Comparison of ENCODE assay signal across 8 cellular contexts in the genomic region with DNA sequence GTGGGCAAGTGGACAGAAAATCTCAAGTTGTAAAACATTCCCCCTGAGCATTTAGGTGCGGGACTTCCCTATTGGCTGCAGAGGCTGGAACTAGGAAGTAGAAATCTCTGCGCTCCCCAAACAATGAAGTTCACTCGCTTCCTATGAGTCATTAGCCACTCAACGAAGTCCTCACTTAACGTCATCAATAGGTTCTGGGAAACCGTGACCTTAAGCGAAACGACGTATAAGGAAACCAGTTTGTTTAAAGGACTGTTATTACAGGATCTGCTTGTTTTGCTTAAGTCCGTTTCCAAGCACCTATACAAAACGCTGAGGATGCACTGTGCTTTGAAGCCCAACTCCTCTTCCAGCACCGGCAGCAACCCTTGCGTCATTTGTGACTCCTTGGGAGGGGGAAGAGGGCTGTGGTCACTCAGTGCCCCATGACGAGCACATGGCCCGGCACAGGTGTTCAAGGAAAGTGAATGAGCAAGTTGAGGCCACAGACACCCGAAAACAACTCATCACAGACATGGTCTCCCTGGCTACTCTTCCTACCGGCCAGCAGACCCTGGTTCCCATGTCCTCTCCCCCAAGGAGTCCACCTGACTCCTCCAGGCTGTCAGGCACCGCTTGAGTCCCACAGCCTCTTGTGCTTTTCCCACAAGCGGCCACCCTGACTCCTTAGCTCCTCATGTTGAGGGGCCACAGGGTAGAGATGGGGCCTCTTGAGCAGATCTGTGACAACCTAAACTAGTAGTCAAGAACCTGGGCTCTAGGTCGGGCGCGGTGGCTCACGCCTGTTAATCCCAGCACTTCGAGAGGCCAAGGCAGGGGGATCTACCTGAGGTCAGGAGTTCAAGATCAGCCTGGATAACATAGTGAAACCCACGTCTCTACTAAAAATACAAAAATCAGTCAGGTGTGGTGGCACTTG. TPM values are rescaled to one million over a fixed set of nuclear protein-coding genes. Genes with fewer than 3 reads are reported as not detected.
DNase-seq lines count a peak whose midpoint lies in the region; ATAC-seq, FAIRE-seq and TF ChIP-seq lines count a peak whose summit lies in the region.

No MANE protein-coding gene starts in this region.

- H3K27ac ChIP-seq in liver (ENCODE audit: low read depth in 1 of 2, low read length in 2 of 2) (peak overlapping the region; percentile 49 to 75), stomach (peak overlapping the region; percentile 72 to 94 (median 76))

- DNase-seq in D721Med (ENCODE audit: insufficient read length, low spot score) (peak; percentile 10), SK-MEL-5 (ENCODE audit: low read depth, low spot score) (peak; percentile 99), amniotic epithelial cell (ENCODE audit: low read depth) (peak; percentile 96), stomach (no peak), sciatic nerve (ENCODE audit: low spot score) (no peak)

- H3K27me3 ChIP-seq in liver (ENCODE audit: control insufficient read depth in 4 of 4, insufficient read depth in 4 of 4, low read length in 3 of 4): no peaks in the 10 kb centered on the region
- no peaks in the 10 kb centered on the region for H3K27me3 ChIP-seq in stomach

- no peak for TF ChIP-seq EP300 in stomach (IDR thresholded peaks at IDR 0.05)

- TF ChIP-seq CTCF in D721Med (IDR thresholded peaks at IDR 0.05; ENCODE audit: insufficient read depth, missing control alignments) (no peak), liver (IDR thresholded peaks at IDR 0.05; ENCODE audit: low read depth, low read length, missing input control) (no peak), stomach (IDR thresholded peaks at IDR 0.05) (no peak)

- ATAC-seq in HG02938 (IDR thresholded peaks at IDR 0.05; ENCODE audit: unreplicated experiment) (peak; percentile 51), sciatic nerve (no peak), HG02642 (IDR thresholded peaks at IDR 0.05; ENCODE audit: poor library complexity, unreplicated experiment) (no peak)

- H3K4me1 ChIP-seq in liver (ENCODE audit: control insufficient read depth in 4 of 4, insufficient read depth in 4 of 4, low read length in 3 of 4) (peaks cover 2 to 19% (median 14%) of the 10 kb centered on the region in 4 donors), stomach (peaks cover 39 to 73% (median 52%) of the 10 kb centered on the region in 4 donors)

- H3K4me3 ChIP-seq in liver (ENCODE audit: low read depth in 1 of 3, low read length in 3 of 3) (no peak overlapping the region), stomach (no peak overlapping the region)

- intact Hi-C loops in stomach (cut with DNase I; ENCODE audit: low total_unique reads) (no loop called here), sciatic nerve (cut with DNase I) (no loop called here)

- no peak for TF ChIP-seq RAD21 in liver (IDR thresholded peaks at IDR 0.05)

- WGBS in liver: 75% methylated on average over 25 of the region's 25 CpGs
- WGBS in stomach, 5 donors: 46 to 54% (median 50%) methylated on average over 25 of the region's 25 CpGs

- no peaks in the 10 kb centered on the region for H3K9me3 ChIP-seq in liver (ENCODE audit: control insufficient read depth in 4 of 4, low read length in 3 of 4)
- no peaks in the 10 kb centered on the region for H3K9me3 ChIP-seq in stomach

- H3K36me3 ChIP-seq in liver (ENCODE audit: control insufficient read depth in 4 of 4, insufficient read depth in 3 of 4, low read depth in 1 of 4, low read length in 3 of 4): peaks cover 15 to 24% (median 17%) of the 10 kb centered on the region in 4 donors
- H3K36me3 ChIP-seq in stomach: peaks cover 30 to 32% (median 30%) of the 10 kb centered on the region in 4 donors

- H3K9ac ChIP-seq in liver (ENCODE audit: low read depth in 1 of 2, low read length in 2 of 2): no peak overlapping the region

- FAIRE-seq in D721Med (lab: Jason Lieb, UNC): no peak

- in situ Hi-C loops in SK-MEL-5 (cut with HindIII; ENCODE audit: low pct_unique_long_range_greater_than_20kb, low sequenced_read_pairs): no loop called here

- TF ChIP-seq POLR2A in stomach (IDR thresholded peaks at IDR 0.05): no peak

TF ChIP-seq in liver, 16 proteins besides CTCF, POLR2A, EP300 and RAD21:
- TF ChIP-seq, protein P1, sequence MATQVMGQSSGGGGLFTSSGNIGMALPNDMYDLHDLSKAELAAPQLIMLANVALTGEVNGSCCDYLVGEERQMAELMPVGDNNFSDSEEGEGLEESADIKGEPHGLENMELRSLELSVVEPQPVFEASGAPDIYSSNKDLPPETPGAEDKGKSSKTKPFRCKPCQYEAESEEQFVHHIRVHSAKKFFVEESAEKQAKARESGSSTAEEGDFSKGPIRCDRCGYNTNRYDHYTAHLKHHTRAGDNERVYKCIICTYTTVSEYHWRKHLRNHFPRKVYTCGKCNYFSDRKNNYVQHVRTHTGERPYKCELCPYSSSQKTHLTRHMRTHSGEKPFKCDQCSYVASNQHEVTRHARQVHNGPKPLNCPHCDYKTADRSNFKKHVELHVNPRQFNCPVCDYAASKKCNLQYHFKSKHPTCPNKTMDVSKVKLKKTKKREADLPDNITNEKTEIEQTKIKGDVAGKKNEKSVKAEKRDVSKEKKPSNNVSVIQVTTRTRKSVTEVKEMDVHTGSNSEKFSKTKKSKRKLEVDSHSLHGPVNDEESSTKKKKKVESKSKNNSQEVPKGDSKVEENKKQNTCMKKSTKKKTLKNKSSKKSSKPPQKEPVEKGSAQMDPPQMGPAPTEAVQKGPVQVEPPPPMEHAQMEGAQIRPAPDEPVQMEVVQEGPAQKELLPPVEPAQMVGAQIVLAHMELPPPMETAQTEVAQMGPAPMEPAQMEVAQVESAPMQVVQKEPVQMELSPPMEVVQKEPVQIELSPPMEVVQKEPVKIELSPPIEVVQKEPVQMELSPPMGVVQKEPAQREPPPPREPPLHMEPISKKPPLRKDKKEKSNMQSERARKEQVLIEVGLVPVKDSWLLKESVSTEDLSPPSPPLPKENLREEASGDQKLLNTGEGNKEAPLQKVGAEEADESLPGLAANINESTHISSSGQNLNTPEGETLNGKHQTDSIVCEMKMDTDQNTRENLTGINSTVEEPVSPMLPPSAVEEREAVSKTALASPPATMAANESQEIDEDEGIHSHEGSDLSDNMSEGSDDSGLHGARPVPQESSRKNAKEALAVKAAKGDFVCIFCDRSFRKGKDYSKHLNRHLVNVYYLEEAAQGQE (IDR thresholded peaks at IDR 0.05): no peak
- TF ChIP-seq JUND (IDR thresholded peaks at IDR 0.05) (peak; percentile 50 to 57), SP1 (IDR thresholded peaks at IDR 0.05) (peak; percentile 21), EGR1 (IDR thresholded peaks at IDR 0.05; ENCODE audit: low read depth in 2 of 2) (no peak)

RNA-seq across cellular contexts. Expression of gene RPS16, which starts 4.8 kb away (rescaled TPM):
- total RNA-seq in SK-MEL-5 (2014; rRNA removed; shearing (Covaris generic)): 66.0 and 110 TPM in 2 replicates
- polyA plus RNA-seq in SK-MEL-5 (2015; cell fraction: cytosol; rRNA removed): 3,833 and 5,160 TPM in 2 replicates
- polyA plus RNA-seq in SK-MEL-5 (2015; cell fraction: nucleus; rRNA removed): 789 and 970 TPM in 2 replicates
- total RNA-seq in liver (100 to 1,000 TPM; 109 to 111 TPM), stomach (1,000 to 10,000 TPM in 3 of 5 donors, 100 to 1,000 TPM in 1, 10 to 100 TPM in 1; 69.0 to 2,451 (median 1,419) TPM), sciatic nerve (1,367 TPM)
- polyA plus RNA-seq in liver (1,000 to 10,000 TPM in 1 of 2 donors, 100 to 1,000 TPM in 1; 324 to 1,094 TPM), stomach (1,000 to 10,000 TPM; 3,264 to 4,294 (median 3,586) TPM)

RNA-seq across cellular contexts. Expression of gene SUPT5H, which starts 14.4 kb away (rescaled TPM):
- total RNA-seq in SK-MEL-5 (2014; rRNA removed; shearing (Covaris generic)): 98.8 and 113 TPM in 2 replicates
- polyA plus RNA-seq in SK-MEL-5 (2015; cell fraction: cytosol; rRNA removed): 122 and 132 TPM in 2 replicates
- polyA plus RNA-seq in SK-MEL-5 (2015; cell fraction: nucleus; rRNA removed): 288 and 319 TPM in 2 replicates
- 10 to 100 TPM; 19.3 to 48.0 TPM for total RNA-seq in liver
- polyA plus RNA-seq in liver: 10 to 100 TPM; 42.5 to 52.5 TPM
- 100 to 1,000 TPM in 3 of 5 donors, 10 to 100 TPM in 2; 61.7 to 127 (median 101) TPM for total RNA-seq in stomach
- 100 to 1,000 TPM in 2 of 3 donors, 10 to 100 TPM in 1; 97.2 to 121 (median 118) TPM for polyA plus RNA-seq in stomach
- 102 TPM for total RNA-seq in sciatic nerve

RNA-seq across cellular contexts. Expression of gene PLEKHG2, which starts 18.5 kb away (rescaled TPM):
- total RNA-seq in SK-MEL-5 (2014; rRNA removed; shearing (Covaris generic)): 22.3 and 27.2 TPM in 2 replicates
- 33.0 and 46.5 TPM in 2 replicates for polyA plus RNA-seq in SK-MEL-5 (2015; cell fraction: cytosol; rRNA removed)
- 211 and 212 TPM in 2 replicates for polyA plus RNA-seq in SK-MEL-5 (2015; cell fraction: nucleus; rRNA removed)
- total RNA-seq in liver: 1 to 10 TPM; 3.7 to 4.5 TPM
- 1 to 10 TPM; 2.1 to 2.2 TPM for polyA plus RNA-seq in liver
- 10 to 100 TPM in 2 of 5 donors, 1 to 10 TPM in 3; 1.4 to 20.2 (median 8.5) TPM for total RNA-seq in stomach
- polyA plus RNA-seq in stomach: 1 to 10 TPM; 4.6 to 6.3 (median 4.9) TPM
- total RNA-seq in sciatic nerve: 89.2 TPM

RNA-seq across cellular contexts. Expression of gene ZFP36, which starts 24.3 kb away (rescaled TPM):
- total RNA-seq in SK-MEL-5 (2014; rRNA removed; shearing (Covaris generic)): 2.6 and 3.1 TPM in 2 replicates
- polyA plus RNA-seq in SK-MEL-5 (2015; cell fraction: cytosol; rRNA removed): 16.5 and 22.2 TPM in 2 replicates
- 9.3 and 21.1 TPM in 2 replicates for polyA plus RNA-seq in SK-MEL-5 (2015; cell fraction: nucleus; rRNA removed)
- total RNA-seq in liver (1 to 10 TPM; 3.6 to 9.0 TPM), stomach (1,000 to 10,000 TPM in 1 of 5 donors, 100 to 1,000 TPM in 3, 10 to 100 TPM in 1; 26.1 to 1,667 (median 340) TPM), sciatic nerve (342 TPM)
- polyA plus RNA-seq in liver (10 to 100 TPM; 62.0 to 91.9 TPM), stomach (100 to 1,000 TPM; 127 to 150 (median 136) TPM)

RNA-seq across cellular contexts. Expression of gene MED29, which starts 39.8 kb away (rescaled TPM):
- 20.9 and 23.2 TPM in 2 replicates for total RNA-seq in SK-MEL-5 (2014; rRNA removed; shearing (Covaris generic))
- polyA plus RNA-seq in SK-MEL-5 (2015; cell fraction: cytosol; rRNA removed): 34.9 and 42.6 TPM in 2 replicates
- 10.9 and 17.1 TPM in 2 replicates for polyA plus RNA-seq in SK-MEL-5 (2015; cell fraction: nucleus; rRNA removed)
- 10 to 100 TPM; 11.0 to 13.8 TPM for total RNA-seq in liver
- polyA plus RNA-seq in liver: 10 to 100 TPM; 21.0 to 24.2 TPM
- total RNA-seq in stomach: 10 to 100 TPM in 4 of 5 donors, 1 to 10 TPM in 1; 6.4 to 91.0 (median 23.0) TPM
- polyA plus RNA-seq in stomach: 10 to 100 TPM; 20.4 to 22.1 (median 20.5) TPM
- total RNA-seq in sciatic nerve: 37.2 TPM

Comparison
In these comparisons a context has a peak if more than half of its experiments do, and no peak if none do; other contexts are left out.
1. DNase-seq: peak in D721Med (single experiment), SK-MEL-5 (single experiment) and amniotic epithelial cell (single experiment); none in stomach (single experiment) and sciatic nerve (single experiment).